Comparison of ENCODE assay signal across 18 cellular contexts in the genomic region with DNA sequence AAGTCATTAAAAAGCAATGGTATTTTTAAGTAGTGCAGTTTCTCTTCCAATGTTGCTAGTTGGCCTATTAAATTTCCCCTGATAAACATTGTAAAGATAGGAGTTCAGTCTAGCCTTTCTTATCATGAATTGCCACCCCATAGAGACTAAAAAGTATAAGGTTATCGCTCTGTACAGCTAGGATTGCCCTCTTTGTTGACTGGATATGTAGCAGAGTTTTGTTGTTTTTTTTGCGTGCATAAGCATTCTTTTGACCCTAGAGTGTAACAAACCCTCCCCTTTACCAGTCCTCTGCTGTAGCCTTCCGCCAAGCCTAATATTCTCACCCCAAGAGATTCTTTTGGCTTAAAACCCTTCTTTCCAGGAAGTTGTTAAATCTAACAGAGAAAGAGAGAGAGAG.
DNase-seq lines count a peak whose midpoint lies in the region; ATAC-seq, FAIRE-seq and TF ChIP-seq lines count a peak whose summit lies in the region.
"Had no signal": no experiment of that assay in that cellular context is flagged by ENCODE, and none has a peak within 500 bp of the region (broad histone marks: within the 10 kb centered on the region; RNA-seq: fewer than 3 reads in every experiment).

No MANE protein-coding gene starts in this region.

- H4K20me1 ChIP-seq in hepatocyte (ENCODE audit: insufficient read depth, poor library complexity, severe bottlenecking) (no peaks in the 10 kb centered on the region), MM.1S (ENCODE audit: insufficient read depth, low read length) (no peaks in the 10 kb centered on the region)
- H4K20me1 ChIP-seq: BLaER1 had no signal

- peak overlapping the region; percentile 38 for H3K4me2 ChIP-seq in hepatocyte
- no peak overlapping the region for H3K4me2 ChIP-seq in MM.1S (ENCODE audit: low read depth, low read length)
- H3K4me2 ChIP-seq: BLaER1 had no signal

- TF ChIP-seq CTCF in HEK293 (tag by site-specific recombination; IDR thresholded peaks at IDR 0.05) = no peak
- TF ChIP-seq CTCF in hepatocyte (IDR thresholded peaks at IDR 0.05; ENCODE audit: poor library complexity) = no peak
- TF ChIP-seq CTCF in neural crest cell (conservative IDR thresholded peaks at IDR 0.05) = no peak
- TF ChIP-seq CTCF in MM.1S (IDR thresholded peaks at IDR 0.05; ENCODE audit: low read length) = no peak

- H3K9me2 ChIP-seq in hepatocyte (replicated peaks; ENCODE audit: insufficient read depth) (no peaks in the 10 kb centered on the region), MM.1S (replicated peaks; ENCODE audit: insufficient read depth, low read length) (no peaks in the 10 kb centered on the region)

- H3K36me3 Mint-ChIP-seq in neural crest cell (ENCODE audit: low read depth) = no peaks in the 10 kb centered on the region
- H3K36me3 Mint-ChIP-seq: CD4-positive, CD25-positive, alpha-beta regulatory T cell had no signal

- POLR2A ChIA-PET in HEK293 (lab: Yijun Ruan, JAX) = no interaction called here

- H3K36me3 ChIP-seq in HEK293 (ENCODE audit: control insufficient read depth in 2 of 2, insufficient read depth in 1 of 2, low read length in 2 of 2) (no peaks in the 10 kb centered on the region), hepatocyte (replicated peaks; ENCODE audit: insufficient read depth, low read depth) (no peaks in the 10 kb centered on the region), MM.1S (replicated peaks; ENCODE audit: insufficient read depth, low read length) (no peaks in the 10 kb centered on the region)
- H3K36me3 ChIP-seq: BLaER1, HAP-1 had no signal

- H2AFZ ChIP-seq in hepatocyte (peak overlapping the region; percentile 8), MM.1S (ENCODE audit: low read length) (no peak overlapping the region)

- H3K4me1 ChIP-seq in HEK293 (ENCODE audit: control insufficient read depth, insufficient read depth, low read length) = peaks cover 9% of the 10 kb centered on the region
- peaks cover 15% of the 10 kb centered on the region for H3K4me1 ChIP-seq in hepatocyte (ENCODE audit: insufficient read depth)
- no peaks in the 10 kb centered on the region for H3K4me1 ChIP-seq in MM.1S (ENCODE audit: low read length)
- H3K4me1 ChIP-seq: HAP-1 had no signal

- H3K27me3 ChIP-seq in hepatocyte (no peaks in the 10 kb centered on the region), MM.1S (replicated peaks; ENCODE audit: insufficient read depth, low read length) (no peaks in the 10 kb centered on the region)
- H3K27me3 ChIP-seq: BLaER1 had no signal

- no peak for ATAC-seq in HG02678 (IDR thresholded peaks at IDR 0.05; ENCODE audit: unreplicated experiment)
- ATAC-seq: GM12878, HepG2 had no signal

- H3F3A ChIP-seq in MM.1S (ENCODE audit: insufficient read depth, low read length) = no peaks in the 10 kb centered on the region

- H3K27me3 Mint-ChIP-seq in neural crest cell (ENCODE audit: low read depth) = no peaks in the 10 kb centered on the region

- peak overlapping the region; percentile 13 for H3K27ac Mint-ChIP-seq in neural crest cell (ENCODE audit: unreplicated experiment)
- H3K27ac Mint-ChIP-seq: CD4-positive, CD25-positive, alpha-beta regulatory T cell; HFFc6 had no signal

- CTCF ChIA-PET in HEK293 (lab: Yijun Ruan, JAX) = interaction anchor here (1.1 to 1.4 kb wide), 2 partner anchors 15 to 141 kb away, joined by 3 to 8 read pairs; no protein-coding TSS in a partner anchor

- WGBS in hepatocyte (ENCODE audit: low lambda C conversion rate, missing lambda C conversion rate) = 35% methylated on average over 3 of the region's 3 CpGs

- FAIRE-seq in TTC549 (lab: Jason Lieb, UNC) = peak; percentile 73
- FAIRE-seq: GM12878, GM18507, H1, HepG2, HTR-8/SVneo had no signal

- H3K9me3 Mint-ChIP-seq in neural crest cell = no peaks in the 10 kb centered on the region
- H3K9me3 Mint-ChIP-seq: CD4-positive, CD25-positive, alpha-beta regulatory T cell; HFFc6 had no signal

- H3K9ac ChIP-seq in MM.1S (ENCODE audit: low read length) = no peak overlapping the region
- H3K9ac ChIP-seq: BLaER1 had no signal

- H3K79me2 ChIP-seq in hepatocyte (no peaks in the 10 kb centered on the region), MM.1S (ENCODE audit: low read length) (no peaks in the 10 kb centered on the region)

- H3K4me3 ChIP-seq in HEK293 (ENCODE audit: low read depth, low read length) = no peak overlapping the region
- H3K4me3 ChIP-seq in hepatocyte = no peak overlapping the region
- H3K4me3 ChIP-seq in MM.1S (ENCODE audit: low read length) = no peak overlapping the region
- H3K4me3 ChIP-seq: BLaER1, GM12878, HAP-1 had no signal

- H3K27ac ChIP-seq in HEK293 (ENCODE audit: extremely low read depth, low read depth, low read length) (no peak overlapping the region), hepatocyte (peak overlapping the region; percentile 27), MM.1S (ENCODE audit: low read length) (no peak overlapping the region)
- H3K27ac ChIP-seq: BLaER1 had no signal

- H3K4me3 Mint-ChIP-seq in neural crest cell = no peak overlapping the region
- H3K4me3 Mint-ChIP-seq: CD4-positive, CD25-positive, alpha-beta regulatory T cell; HFFc6 had no signal

- peaks cover 9% of the 10 kb centered on the region for H3K4me1 Mint-ChIP-seq in neural crest cell
- H3K4me1 Mint-ChIP-seq: CD4-positive, CD25-positive, alpha-beta regulatory T cell had no signal

- DNase-seq in hepatocyte (ENCODE audit: low spot score) = peak; percentile 11
- no peak for DNase-seq in neural crest cell (ENCODE audit: low read depth, low spot score)
- DNase-seq in GM19238 (ENCODE audit: insufficient read length, low spot score) = no peak
- DNase-seq in MM.1S = no peak
- DNase-seq: 8988T; AML-193; CD4-positive, CD25-positive, alpha-beta regulatory T cell; HFFc6 had no signal

- H3K9me3 ChIP-seq in HEK293 (ENCODE audit: control insufficient read depth, insufficient read depth, low read depth, low read length) = no peaks in the 10 kb centered on the region
- H3K9me3 ChIP-seq in hepatocyte (ENCODE audit: low read depth) = no peaks in the 10 kb centered on the region
- H3K9me3 ChIP-seq in MM.1S (replicated peaks; ENCODE audit: insufficient read depth, low read length) = no peaks in the 10 kb centered on the region
- H3K9me3 ChIP-seq: BLaER1, HAP-1 had no signal

TF ChIP-seq in HEK293, 187 proteins besides CTCF, POLR2A, EP300 and RAD21:
- peak; percentile 24; the same call in 1 of the 2 replicates for TF ChIP-seq ZXDB (tag by site-specific recombination; IDR thresholded peaks at IDR 0.05)
- peak; percentile 28; the same call in 1 of the 2 replicates for TF ChIP-seq TCF7L2 (IDR thresholded peaks at IDR 0.05; ENCODE audit: borderline replicate concordance, low read depth, low read length)
- no peak for TF ChIP-seq KLF8 (tag by site-specific recombination; IDR thresholded peaks at IDR 0.05)
- TF ChIP-seq, protein P1, sequence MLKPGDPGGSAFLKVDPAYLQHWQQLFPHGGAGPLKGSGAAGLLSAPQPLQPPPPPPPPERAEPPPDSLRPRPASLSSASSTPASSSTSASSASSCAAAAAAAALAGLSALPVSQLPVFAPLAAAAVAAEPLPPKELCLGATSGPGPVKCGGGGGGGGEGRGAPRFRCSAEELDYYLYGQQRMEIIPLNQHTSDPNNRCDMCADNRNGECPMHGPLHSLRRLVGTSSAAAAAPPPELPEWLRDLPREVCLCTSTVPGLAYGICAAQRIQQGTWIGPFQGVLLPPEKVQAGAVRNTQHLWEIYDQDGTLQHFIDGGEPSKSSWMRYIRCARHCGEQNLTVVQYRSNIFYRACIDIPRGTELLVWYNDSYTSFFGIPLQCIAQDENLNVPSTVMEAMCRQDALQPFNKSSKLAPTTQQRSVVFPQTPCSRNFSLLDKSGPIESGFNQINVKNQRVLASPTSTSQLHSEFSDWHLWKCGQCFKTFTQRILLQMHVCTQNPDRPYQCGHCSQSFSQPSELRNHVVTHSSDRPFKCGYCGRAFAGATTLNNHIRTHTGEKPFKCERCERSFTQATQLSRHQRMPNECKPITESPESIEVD (tag by site-specific recombination; IDR thresholded peaks at IDR 0.05) = 0 out of 2 replicates have a peak, but pooled peaks have one; percentile 16
- peak; percentile 13; the same call in 1 of the 2 replicates for TF ChIP-seq OSR2 (tag by site-specific recombination; IDR thresholded peaks at IDR 0.05)
- TF ChIP-seq FEZF1 (tag by site-specific recombination; IDR thresholded peaks at IDR 0.05) = peak; percentile 65
- no peak for TF ChIP-seq ZFP41 (tag by site-specific recombination; IDR thresholded peaks at IDR 0.05; ENCODE audit: borderline replicate concordance)
